ENCODE assay signal across 1 cellular context in genomic region chr17:48578616-48579560, GRCh38.
TF ChIP-seq lines count a peak whose summit lies in the region.

No MANE protein-coding gene starts in this region.

TF ChIP-seq in K562, 482 proteins besides CTCF, POLR2A, EP300 and RAD21 (continued from another document and continues in another):
- no peak for TF ChIP-seq CHD7 (IDR thresholded peaks at IDR 0.05; ENCODE audit: low read depth, low read length)
- no peak for TF ChIP-seq ELK3 (CRISPR knock-in tag; IDR thresholded peaks at IDR 0.05)
- peak; percentile 36; the same call in 1 of the 2 replicates for TF ChIP-seq GABPA (tag; conservative IDR thresholded peaks at IDR 0.05; ENCODE audit: low read depth)
- peak; percentile 62; the same call in 1 of the 2 replicates for TF ChIP-seq NFRKB (IDR thresholded peaks at IDR 0.05; ENCODE audit: low read depth)
- TF ChIP-seq SNAPC5 (CRISPR knock-in tag; IDR thresholded peaks at IDR 0.05), result no peak
- no peak for TF ChIP-seq ATF1 (CRISPR knock-in tag; IDR thresholded peaks at IDR 0.05)
- TF ChIP-seq ATF1 (tag; IDR thresholded peaks at IDR 0.05), result 0 out of 2 replicates have a peak, but pooled peaks have one; percentile 13
- TF ChIP-seq NR2C2 (CRISPR knock-in tag; IDR thresholded peaks at IDR 0.05), result no peak
- peak; percentile 58 for TF ChIP-seq NR2C2 (tag; IDR thresholded peaks at IDR 0.05)
- TF ChIP-seq ZNF175 (CRISPR knock-in tag; IDR thresholded peaks at IDR 0.05; ENCODE audit: low read depth), result no peak
- no peak for TF ChIP-seq HDAC6 (IDR thresholded peaks at IDR 0.05; ENCODE audit: low read depth, low read length)
- 0 out of 2 replicates have a peak, but pooled peaks have one; percentile 43 for TF ChIP-seq MTA3 (IDR thresholded peaks at IDR 0.05; ENCODE audit: borderline replicate concordance)
- no peak; the same call in 1 of the 2 replicates for TF ChIP-seq PML (IDR thresholded peaks at IDR 0.05; ENCODE audit: low read length)
- no peak for TF ChIP-seq TAF15 (IDR thresholded peaks at IDR 0.05; ENCODE audit: low read depth, low read length)
- no peak for TF ChIP-seq GABPB2 (CRISPR knock-in tag; conservative IDR thresholded peaks at IDR 0.05)
- no peak for TF ChIP-seq HDAC2 (IDR thresholded peaks at IDR 0.05)
- TF ChIP-seq RBM22 (IDR thresholded peaks at IDR 0.05; ENCODE audit: low read depth, low read length, poor library complexity, severe bottlenecking), result no peak
- TF ChIP-seq HNRNPK (IDR thresholded peaks at IDR 0.05; ENCODE audit: low read depth, low read length, poor library complexity, severe bottlenecking), result no peak
- no peak for TF ChIP-seq ELK1 (CRISPR knock-in tag; IDR thresholded peaks at IDR 0.05)
- no peak; the same call in 1 of the 2 replicates for TF ChIP-seq ZNF766 (CRISPR knock-in tag; conservative IDR thresholded peaks at IDR 0.05)
- TF ChIP-seq BRD9 (IDR thresholded peaks at IDR 0.05; ENCODE audit: low read depth, partially characterized antibody), result no peak
- TF ChIP-seq ZNF609 (CRISPR knock-in tag; IDR thresholded peaks at IDR 0.05; ENCODE audit: borderline replicate concordance), result no peak
- peak; percentile 45; the same call in 1 of the 2 replicates for TF ChIP-seq ZNF79 (CRISPR knock-in tag; IDR thresholded peaks at IDR 0.05; ENCODE audit: low read depth)
- TF ChIP-seq NR1H2 (CRISPR knock-in tag; IDR thresholded peaks at IDR 0.05), result no peak
- peak; percentile 34 for TF ChIP-seq KDM5B (IDR thresholded peaks at IDR 0.05; ENCODE audit: insufficient replicate concordance, low read depth, low read length)
- TF ChIP-seq NR2C1 (IDR thresholded peaks at IDR 0.05), result peak; percentile 70
- TF ChIP-seq NR2C1 (tag; IDR thresholded peaks at IDR 0.05), result peak; percentile 73
- TF ChIP-seq ZFP91 (CRISPR knock-in tag; IDR thresholded peaks at IDR 0.05), result no peak
- TF ChIP-seq NEUROD1 (IDR thresholded peaks at IDR 0.05; ENCODE audit: borderline replicate concordance, low read depth, low read length, partially characterized antibody), result no peak
- no peak for TF ChIP-seq PRDM10 (IDR thresholded peaks at IDR 0.05; ENCODE audit: partially characterized antibody)
- no peak for TF ChIP-seq C11orf30 (IDR thresholded peaks at IDR 0.05; ENCODE audit: low read depth)
- 0 out of 2 replicates have a peak, but pooled peaks have one; percentile 38 for TF ChIP-seq GATAD2A (IDR thresholded peaks at IDR 0.05)
- TF ChIP-seq THRAP3 (IDR thresholded peaks at IDR 0.05; ENCODE audit: borderline replicate concordance), result no peak
- no peak for TF ChIP-seq ZNF3 (CRISPR knock-in tag; IDR thresholded peaks at IDR 0.05)
- no peak for TF ChIP-seq TCF7L2 (IDR thresholded peaks at IDR 0.05; ENCODE audit: low read depth, low read length)
